20 cellular contexts compared by ENCODE assay signal in genomic region chr7:23404546-23405239, GRCh38.
DNase-seq lines count a peak whose midpoint lies in the region; ATAC-seq and TF ChIP-seq lines count a peak whose summit lies in the region.
"Had no signal": no experiment of that assay in that cellular context is flagged by ENCODE, and none has a peak within 500 bp of the region (broad histone marks: within the 10 kb centered on the region; RNA-seq: fewer than 3 reads in every experiment).

No MANE protein-coding gene starts in this region.

- H3K4me3 Mint-ChIP-seq in activated CD8-positive, alpha-beta T cell treated with anti-CD3 and anti-CD28 coated beads for 36 hours, result no peak overlapping the region
- H3K4me3 Mint-ChIP-seq in activated CD8-positive, alpha-beta T cell treated with anti-CD3 and anti-CD28 coated beads, Interleukin-2, amount 10 ng/mL, durations not matched to agents 7 days and 5 days, result no peak overlapping the region
- H3K4me3 Mint-ChIP-seq in activated naive CD8-positive, alpha-beta T cell, result peak overlapping the region; percentile 58
- H3K4me3 Mint-ChIP-seq in neural progenitor cell, result no peak overlapping the region
- H3K4me3 Mint-ChIP-seq: immature natural killer cell; naive thymus-derived CD8-positive, alpha-beta T cell had no signal

- CTCF ChIA-PET in activated CD8-positive, alpha-beta T cell treated with anti-CD3 and anti-CD28 coated beads for 36 hours (lab: Charles Lee), result interaction anchor here (2.9 kb wide), 1 partner anchor 12 kb away, joined by 15 read pairs; no protein-coding TSS in a partner anchor
- CTCF ChIA-PET in activated CD8-positive, alpha-beta T cell treated with anti-CD3 and anti-CD28 coated beads, Interleukin-2, amount 10 ng/mL, durations not matched to agents 7 days and 5 days (lab: Charles Lee), result interaction anchor here (1.0 kb wide), 1 partner anchor 132 kb away, joined by 3 read pairs; no protein-coding TSS in a partner anchor

- POLR2A ChIA-PET in activated CD8-positive, alpha-beta T cell treated with anti-CD3 and anti-CD28 coated beads for 36 hours (lab: Charles Lee), result interaction anchor here (0.8 to 1.0 kb wide), 4 partner anchors 10 to 31 kb away, joined by 3 read pairs; no protein-coding TSS in a partner anchor
- POLR2A ChIA-PET in activated CD8-positive, alpha-beta T cell treated with anti-CD3 and anti-CD28 coated beads, Interleukin-2, amount 10 ng/mL, durations not matched to agents 7 days and 5 days (lab: Charles Lee), result interaction anchor here (0.6 kb wide), 1 partner anchor 1165 kb away, joined by 3 read pairs; no protein-coding TSS in a partner anchor

- H3K27ac ChIP-seq in neural progenitor cell (no peak overlapping the region), WERI-Rb-1 (no peak overlapping the region)
- H3K27ac ChIP-seq: body of pancreas, esophagus muscularis mucosa had no signal

- H3K4me1 Mint-ChIP-seq in activated CD8-positive, alpha-beta T cell treated with anti-CD3 and anti-CD28 coated beads for 36 hours (ENCODE audit: low read depth), result peaks cover 28% of the 10 kb centered on the region
- H3K4me1 Mint-ChIP-seq in activated CD8-positive, alpha-beta T cell treated with anti-CD3 and anti-CD28 coated beads, Interleukin-2, amount 10 ng/mL, durations not matched to agents 7 days and 5 days (ENCODE audit: low read depth), result no peaks in the 10 kb centered on the region
- H3K4me1 Mint-ChIP-seq in activated naive CD8-positive, alpha-beta T cell (ENCODE audit: low read depth), result peaks cover 24% of the 10 kb centered on the region
- H3K4me1 Mint-ChIP-seq in neural progenitor cell, result no peaks in the 10 kb centered on the region
- H3K4me1 Mint-ChIP-seq: immature natural killer cell; naive thymus-derived CD8-positive, alpha-beta T cell had no signal

- peak; percentile 44 for DNase-seq in activated CD8-positive, alpha-beta T cell treated with anti-CD3 and anti-CD28 coated beads for 36 hours
- DNase-seq in activated CD8-positive, alpha-beta T cell treated with anti-CD3 and anti-CD28 coated beads, Interleukin-2, amount 10 ng/mL, durations not matched to agents 7 days and 5 days, result no peak
- DNase-seq in NCI-H2227 treated with DMSO at 0.1 percent for 48 hours (lab: John Stamatoyannopoulos, UW) (peak; percentile 54), neural progenitor cell (ENCODE audit: low spot score) (no peak), foreskin fibroblast (no peak), WERI-Rb-1 (no peak)
- DNase-seq in central memory CD4-positive, alpha-beta T cell, result no peak
- DNase-seq: activated effector memory CD4-positive, alpha-beta T cell treated with anti-CD3 and anti-CD28 coated beads, Interleukin-2, amount 50 U/mL, for 16 hours; body of pancreas; dermis blood vessel endothelial cell; head of caudate nucleus; immature natural killer cell; MM.1S; naive thymus-derived CD8-positive, alpha-beta T cell; NCI-H1930; NCI-H510A; SHP77 had no signal

- H4K20me1 ChIP-seq in neural progenitor cell (ENCODE audit: low read depth), result peaks cover 35% of the 10 kb centered on the region

- peak; percentile 87 for ATAC-seq in activated CD8-positive, alpha-beta T cell treated with anti-CD3 and anti-CD28 coated beads for 36 hours
- ATAC-seq in activated CD8-positive, alpha-beta T cell treated with anti-CD3 and anti-CD28 coated beads, Interleukin-2, amount 10 ng/mL, durations not matched to agents 7 days and 5 days, result no peak
- ATAC-seq: body of pancreas; naive thymus-derived CD8-positive, alpha-beta T cell had no signal

- no peak for TF ChIP-seq CTCF in activated CD8-positive, alpha-beta T cell treated with anti-CD3 and anti-CD28 coated beads for 36 hours (IDR thresholded peaks at IDR 0.05)
- TF ChIP-seq CTCF in neural progenitor cell (IDR thresholded peaks at IDR 0.05) (no peak), foreskin fibroblast (IDR thresholded peaks at IDR 0.05; ENCODE audit: low read depth, low read length) (no peak), WERI-Rb-1 (IDR thresholded peaks at IDR 0.05; ENCODE audit: low read depth, low read length) (no peak)

- intact Hi-C loops in activated CD8-positive, alpha-beta T cell treated with anti-CD3 and anti-CD28 coated beads for 36 hours (cut with micrococcal nuclease), result no loop called here

- H3K36me3 ChIP-seq in neural progenitor cell (peaks cover 32% of the 10 kb centered on the region), WERI-Rb-1 (peaks cover 38% of the 10 kb centered on the region)
- H3K36me3 ChIP-seq: esophagus muscularis mucosa had no signal

- no peaks in the 10 kb centered on the region for H3K27me3 Mint-ChIP-seq in activated CD8-positive, alpha-beta T cell treated with anti-CD3 and anti-CD28 coated beads for 36 hours
- H3K27me3 Mint-ChIP-seq in activated CD8-positive, alpha-beta T cell treated with anti-CD3 and anti-CD28 coated beads, Interleukin-2, amount 10 ng/mL, durations not matched to agents 7 days and 5 days (ENCODE audit: low read depth), result peaks cover 4% of the 10 kb centered on the region
- H3K27me3 Mint-ChIP-seq in activated naive CD8-positive, alpha-beta T cell, result no peaks in the 10 kb centered on the region
- no peaks in the 10 kb centered on the region for H3K27me3 Mint-ChIP-seq in neural progenitor cell (ENCODE audit: insufficient read depth, low read depth)

- peak overlapping the region; percentile 84 for H3K27ac Mint-ChIP-seq in activated CD8-positive, alpha-beta T cell treated with anti-CD3 and anti-CD28 coated beads for 36 hours
- H3K27ac Mint-ChIP-seq in activated CD8-positive, alpha-beta T cell treated with anti-CD3 and anti-CD28 coated beads, Interleukin-2, amount 10 ng/mL, durations not matched to agents 7 days and 5 days, result no peak overlapping the region
- peak overlapping the region; percentile 88 for H3K27ac Mint-ChIP-seq in activated naive CD8-positive, alpha-beta T cell
- peak overlapping the region; percentile 30 for H3K27ac Mint-ChIP-seq in neural progenitor cell
- H3K27ac Mint-ChIP-seq: immature natural killer cell had no signal

- no peaks in the 10 kb centered on the region for H3F3A ChIP-seq in neural progenitor cell (ENCODE audit: low read depth)

- H3K9me3 ChIP-seq in neural progenitor cell (ENCODE audit: low read depth) (peaks cover 16% of the 10 kb centered on the region), WERI-Rb-1 (ENCODE audit: severe bottlenecking) (no peaks in the 10 kb centered on the region)
- H3K9me3 ChIP-seq: body of pancreas, esophagus muscularis mucosa had no signal

- no peaks in the 10 kb centered on the region for H3K4me1 ChIP-seq in neural progenitor cell
- H3K4me1 ChIP-seq: body of pancreas, esophagus muscularis mucosa had no signal

- H3K27me3 ChIP-seq in neural progenitor cell, result no peaks in the 10 kb centered on the region
- no peaks in the 10 kb centered on the region for H3K27me3 ChIP-seq in WERI-Rb-1 (ENCODE audit: insufficient read depth, low read depth, severe bottlenecking)
- H3K27me3 ChIP-seq: body of pancreas, esophagus muscularis mucosa had no signal

- no peaks in the 10 kb centered on the region for H3K36me3 Mint-ChIP-seq in activated CD8-positive, alpha-beta T cell treated with anti-CD3 and anti-CD28 coated beads for 36 hours (ENCODE audit: low read depth)
- peaks cover 3% of the 10 kb centered on the region for H3K36me3 Mint-ChIP-seq in activated CD8-positive, alpha-beta T cell treated with anti-CD3 and anti-CD28 coated beads, Interleukin-2, amount 10 ng/mL, durations not matched to agents 7 days and 5 days (ENCODE audit: low read depth)
- H3K36me3 Mint-ChIP-seq in activated naive CD8-positive, alpha-beta T cell, result no peaks in the 10 kb centered on the region
- peaks cover 44% of the 10 kb centered on the region for H3K36me3 Mint-ChIP-seq in neural progenitor cell
- H3K36me3 Mint-ChIP-seq: immature natural killer cell had no signal

- peaks cover 100% of the 10 kb centered on the region for H3K79me2 ChIP-seq in neural progenitor cell (ENCODE audit: low read depth)

- peaks cover 5% of the 10 kb centered on the region for H3K9me3 Mint-ChIP-seq in activated CD8-positive, alpha-beta T cell treated with anti-CD3 and anti-CD28 coated beads for 36 hours
- H3K9me3 Mint-ChIP-seq in activated CD8-positive, alpha-beta T cell treated with anti-CD3 and anti-CD28 coated beads, Interleukin-2, amount 10 ng/mL, durations not matched to agents 7 days and 5 days (ENCODE audit: insufficient read depth), result no peaks in the 10 kb centered on the region
- no peaks in the 10 kb centered on the region for H3K9me3 Mint-ChIP-seq in activated naive CD8-positive, alpha-beta T cell (ENCODE audit: low read depth)
- peaks cover 22% of the 10 kb centered on the region for H3K9me3 Mint-ChIP-seq in neural progenitor cell

- no peak overlapping the region for H3K4me3 ChIP-seq in neural progenitor cell
- H3K4me3 ChIP-seq in foreskin fibroblast (ENCODE audit: low read depth in 1 of 2, low read length in 2 of 2), result no peak overlapping the region
- H3K4me3 ChIP-seq in WERI-Rb-1 (ENCODE audit: low read depth, low read length), result no peak overlapping the region
- H3K4me3 ChIP-seq: body of pancreas, esophagus muscularis mucosa, lung had no signal

- no peak overlapping the region for H3K4me2 ChIP-seq in neural progenitor cell

- no peak overlapping the region for H2AFZ ChIP-seq in neural progenitor cell (replicated peaks)

- H3K9ac ChIP-seq in neural progenitor cell, result no peak overlapping the region

Comparison
In these comparisons a context has a peak if more than half of its experiments do, and no peak if none do; other contexts are left out.
1. DNase-seq: peak in activated CD8-positive, alpha-beta T cell treated with anti-CD3 and anti-CD28 coated beads for 36 hours (single experiment) and NCI-H2227 treated with DMSO at 0.1 percent for 48 hours (single experiment); none in activated CD8-positive, alpha-beta T cell treated with anti-CD3 and anti-CD28 coated beads, Interleukin-2, amount 10 ng/mL, durations not matched to agents 7 days and 5 days (single experiment), neural progenitor cell (single experiment), central memory CD4-positive, alpha-beta T cell (single experiment), foreskin fibroblast (0 of 2) and WERI-Rb-1 (single experiment).